16 cellular contexts compared by ENCODE assay signal in genomic region chr7:27564881-27565482, GRCh38.
"Had no signal": no experiment of that assay in that cellular context is flagged by ENCODE, and none has a peak within 500 bp of the region (broad histone marks: within the 10 kb centered on the region; RNA-seq: fewer than 3 reads in every experiment).

No MANE protein-coding gene starts in this region.

- H3K4me1 Mint-ChIP-seq: immature natural killer cell, memory B cell, neural progenitor cell had no signal

- DNase-seq: effector CD4-positive, alpha-beta T cell; immature natural killer cell; left ventricle myocardium inferior; lower lobe of right lung; midbrain; nucleus accumbens; ovary; sigmoid colon; stimulated activated CD4-positive, alpha-beta T cell treated with anti-CD3 and anti-CD28 coated beads, Interleukin-12 subunit alpha, Interleukin-12 subunit beta, amount 100 ng/mL, for 4 hours; stimulated activated naive CD4-positive, alpha-beta T cell; stomach; substantia nigra had no signal

- H3K27me3 Mint-ChIP-seq: memory B cell; natural killer cell treated with Interleukin-12 subunit alpha and Interleukin-12 subunit beta and Interleukin-15 and Interleukin-18, amount 100 ng/mL, for 72 hours; type B pancreatic cell had no signal

- ATAC-seq: lower lobe of right lung; natural killer cell treated with Interleukin-12 subunit alpha and Interleukin-12 subunit beta and Interleukin-15 and Interleukin-18, amount 100 ng/mL, for 72 hours had no signal

- H3K4me3 Mint-ChIP-seq: immature natural killer cell; memory B cell; natural killer cell treated with Interleukin-12 subunit alpha and Interleukin-12 subunit beta and Interleukin-15 and Interleukin-18, amount 100 ng/mL, for 72 hours; neural progenitor cell; type B pancreatic cell had no signal

- H3K27ac Mint-ChIP-seq: immature natural killer cell; memory B cell; natural killer cell treated with Interleukin-12 subunit alpha and Interleukin-12 subunit beta and Interleukin-15 and Interleukin-18, amount 100 ng/mL, for 72 hours; neural progenitor cell; type B pancreatic cell had no signal
